ENCODE assay signal across 18 cellular contexts in genomic region chr1:37347104-37347503, GRCh38.
DNase-seq lines count a peak whose midpoint lies in the region; ATAC-seq and TF ChIP-seq lines count a peak whose summit lies in the region.
"Had no signal": no experiment of that assay in that cellular context is flagged by ENCODE, and none has a peak within 500 bp of the region (broad histone marks: within the 10 kb centered on the region; RNA-seq: fewer than 3 reads in every experiment).

No MANE protein-coding gene starts in this region.

- peak; percentile 40 for ATAC-seq in stimulated activated naive CD8-positive, alpha-beta T cell treated with anti-CD3 and anti-CD28 coated beads, Interleukin-15, Interleukin-2, amounts not matched to agents 100 U/mL and 50 U/mL, for 24 hours
- no peak for ATAC-seq in stimulated activated naive CD8-positive, alpha-beta T cell treated with anti-CD3 and anti-CD28 coated beads, Interleukin-15, amount 100 ng/mL, for 72 hours
- ATAC-seq: CD8-positive, alpha-beta T cell had no signal

- H3F3A ChIP-seq in neural progenitor cell (ENCODE audit: low read depth), result no peaks in the 10 kb centered on the region

- H3K36me3 Mint-ChIP-seq in neural progenitor cell, result no peaks in the 10 kb centered on the region
- H3K36me3 Mint-ChIP-seq: CD8-positive, alpha-beta T cell had no signal

- H3K27me3 ChIP-seq in neural progenitor cell (no peaks in the 10 kb centered on the region), ascending aorta (no peaks in the 10 kb centered on the region)

- no peaks in the 10 kb centered on the region for H3K9me3 Mint-ChIP-seq in stimulated activated naive CD8-positive, alpha-beta T cell treated with anti-CD3 and anti-CD28 coated beads, Interleukin-15, amount 100 ng/mL, for 72 hours
- no peaks in the 10 kb centered on the region for H3K9me3 Mint-ChIP-seq in neural progenitor cell
- H3K9me3 Mint-ChIP-seq: CD8-positive, alpha-beta T cell had no signal

- intact Hi-C loops in ascending aorta (cut with DNase I), result no loop called here

- no peaks in the 10 kb centered on the region for H4K20me1 ChIP-seq in neural progenitor cell (ENCODE audit: low read depth)

- H3K9me3 ChIP-seq in neural progenitor cell (ENCODE audit: low read depth) (no peaks in the 10 kb centered on the region), ascending aorta (no peaks in the 10 kb centered on the region)
- H3K9me3 ChIP-seq: HAP-1 had no signal

- H3K4me2 ChIP-seq in neural progenitor cell, result no peak overlapping the region

- no peak for DNase-seq in stimulated activated naive CD8-positive, alpha-beta T cell treated with anti-CD3 and anti-CD28 coated beads, Interleukin-15, Interleukin-2, amounts not matched to agents 100 U/mL and 50 U/mL, for 24 hours
- DNase-seq in stimulated activated naive CD8-positive, alpha-beta T cell treated with anti-CD3 and anti-CD28 coated beads, Interleukin-15, amount 100 ng/mL, for 72 hours, result no peak
- DNase-seq in NCI-H146 treated with DMSO at 0.1 percent for 48 hours (lab: John Stamatoyannopoulos, UW; ENCODE audit: unreplicated experiment) (peak; percentile 3), NCI-H524 treated with DMSO at 0.1 percent for 48 hours (lab: John Stamatoyannopoulos, UW) (peak; percentile 81), neural progenitor cell (ENCODE audit: low spot score) (peak; percentile 49), GM03348 (ENCODE audit: low spot score) (no peak), T-helper 9 cell (no peak), ascending aorta (ENCODE audit: low spot score in 2 of 2) (no peak)
- DNase-seq: CD8-positive, alpha-beta T cell; IMR-90; NCI-H1694; NCI-H2171; NCI-H446 treated with DMSO at 0.1 percent for 48 hours; NK-92 treated with Interleukin-12 subunit alpha and Interleukin-12 subunit beta, amount 100 ng/mL, for 24 hours; Right ventricle myocardium superior; SW 1271; T-helper 2 cell had no signal

- no peaks in the 10 kb centered on the region for H3K36me3 ChIP-seq in neural progenitor cell
- H3K36me3 ChIP-seq in ascending aorta, result no peaks in the 10 kb centered on the region
- H3K36me3 ChIP-seq: HAP-1 had no signal

- H3K79me2 ChIP-seq in neural progenitor cell (ENCODE audit: low read depth), result no peaks in the 10 kb centered on the region

- peaks cover 14% of the 10 kb centered on the region for H3K27me3 Mint-ChIP-seq in stimulated activated naive CD8-positive, alpha-beta T cell treated with anti-CD3 and anti-CD28 coated beads, Interleukin-15, amount 100 ng/mL, for 72 hours
- peaks cover 11% of the 10 kb centered on the region for H3K27me3 Mint-ChIP-seq in neural progenitor cell (ENCODE audit: insufficient read depth, low read depth)

- no peak overlapping the region for H3K4me3 Mint-ChIP-seq in stimulated activated naive CD8-positive, alpha-beta T cell treated with anti-CD3 and anti-CD28 coated beads, Interleukin-15, amount 100 ng/mL, for 72 hours
- no peak overlapping the region for H3K4me3 Mint-ChIP-seq in neural progenitor cell
- H3K4me3 Mint-ChIP-seq: CD8-positive, alpha-beta T cell had no signal

- H3K4me3 ChIP-seq in neural progenitor cell, result no peak overlapping the region
- H3K4me3 ChIP-seq in ascending aorta, result no peak overlapping the region
- H3K4me3 ChIP-seq: HAP-1 had no signal

- no peak overlapping the region for H3K9ac ChIP-seq in neural progenitor cell

- H3K4me1 Mint-ChIP-seq in stimulated activated naive CD8-positive, alpha-beta T cell treated with anti-CD3 and anti-CD28 coated beads, Interleukin-15, amount 100 ng/mL, for 72 hours, result no peaks in the 10 kb centered on the region
- peaks cover 10% of the 10 kb centered on the region for H3K4me1 Mint-ChIP-seq in neural progenitor cell

- H3K27ac Mint-ChIP-seq in stimulated activated naive CD8-positive, alpha-beta T cell treated with anti-CD3 and anti-CD28 coated beads, Interleukin-15, amount 100 ng/mL, for 72 hours, result no peak overlapping the region
- H3K27ac Mint-ChIP-seq in neural progenitor cell, result no peak overlapping the region
- H3K27ac Mint-ChIP-seq: CD8-positive, alpha-beta T cell had no signal

- no peak for TF ChIP-seq CTCF in neural progenitor cell (IDR thresholded peaks at IDR 0.05)
- no peak for TF ChIP-seq CTCF in ascending aorta (IDR thresholded peaks at IDR 0.05)

- H3K27ac ChIP-seq in neural progenitor cell (no peak overlapping the region), ascending aorta (no peak overlapping the region)

- no peak overlapping the region for H2AFZ ChIP-seq in neural progenitor cell (replicated peaks)

- H3K4me1 ChIP-seq in neural progenitor cell, result peaks cover 7% of the 10 kb centered on the region
- no peaks in the 10 kb centered on the region for H3K4me1 ChIP-seq in ascending aorta

Comparison
In these comparisons a context has a peak if more than half of its experiments do, and no peak if none do; other contexts are left out.
1. DNase-seq: peak in NCI-H146 treated with DMSO at 0.1 percent for 48 hours (single experiment), NCI-H524 treated with DMSO at 0.1 percent for 48 hours (single experiment) and neural progenitor cell (single experiment); none in stimulated activated naive CD8-positive, alpha-beta T cell treated with anti-CD3 and anti-CD28 coated beads, Interleukin-15, Interleukin-2, amounts not matched to agents 100 U/mL and 50 U/mL, for 24 hours (single experiment), stimulated activated naive CD8-positive, alpha-beta T cell treated with anti-CD3 and anti-CD28 coated beads, Interleukin-15, amount 100 ng/mL, for 72 hours (0 of 2), GM03348 (single experiment), T-helper 9 cell (single experiment) and ascending aorta (0 of 2).